ENCODE assay signal across 11 cellular contexts in genomic region chr4:37662861-37663390, GRCh38. TPM values are rescaled to one million over a fixed set of nuclear protein-coding genes. Genes with fewer than 3 reads are reported as not detected.
A peak's percentile ranks its signal among the peaks of the same experiment; 100 is the strongest.
DNase-seq lines count a peak whose midpoint lies in the region; ATAC-seq and TF ChIP-seq lines count a peak whose summit lies in the region.
"Had no signal": no experiment of that assay in that cellular context is flagged by ENCODE, and none has a peak within 500 bp of the region (broad histone marks: within the 10 kb centered on the region; RNA-seq: fewer than 3 reads in every experiment).

No MANE protein-coding gene starts in this region.

- DNase-seq in M059J (ENCODE audit: low read depth) (peak; percentile 50), chondrocyte (ENCODE audit: low spot score) (no peak), left lobe of liver (ENCODE audit: low spot score) (peak; percentile 57), suprapubic skin (ENCODE audit: low spot score in 2 of 2) (no peak), D341Med (ENCODE audit: low spot score) (no peak)
- DNase-seq in activated CD4-positive, CD25-positive, alpha-beta regulatory T cell treated with anti-CD3 and anti-CD28 coated beads, Interleukin-2, amount 50 U/mL, for 72 hours, result no peak
- DNase-seq in stimulated activated naive CD4-positive, alpha-beta T cell treated with Interleukin-2 at 50 U/mL for 16 hours (lab: John Stamatoyannopoulos, UW), result no peak
- DNase-seq: aorta, MM.1S, T-helper 9 cell had no signal

- H3K27ac Mint-ChIP-seq in chondrocyte (ENCODE audit: unreplicated experiment), result peak overlapping the region; percentile 20

- no peak for TF ChIP-seq EP300 in suprapubic skin (IDR thresholded peaks at IDR 0.05)

- TF ChIP-seq POLR2A in suprapubic skin (IDR thresholded peaks at IDR 0.05), result no peak

- no peaks in the 10 kb centered on the region for H3K27me3 ChIP-seq in suprapubic skin

- peaks cover 64% of the 10 kb centered on the region for H3K4me1 ChIP-seq in suprapubic skin

- WGBS in suprapubic skin, result 65% methylated on average over 5 of the region's 5 CpGs

- peak; percentile 77 for ATAC-seq in left lobe of liver
- ATAC-seq in GM21360 (IDR thresholded peaks at IDR 0.05; ENCODE audit: unreplicated experiment), result no peak

- no peaks in the 10 kb centered on the region for H3K9me3 Mint-ChIP-seq in chondrocyte (ENCODE audit: low read depth)

- peak overlapping the region; percentile 29 for H3K27ac ChIP-seq in suprapubic skin

- H3K4me1 Mint-ChIP-seq in chondrocyte (ENCODE audit: low read depth), result peaks cover 66% of the 10 kb centered on the region

- no peak for TF ChIP-seq CTCF in chondrocyte (IDR thresholded peaks at IDR 0.05)
- no peak for TF ChIP-seq CTCF in suprapubic skin (IDR thresholded peaks at IDR 0.05)

- no peak overlapping the region for H3K4me3 ChIP-seq in suprapubic skin

- peaks cover under 1% of the 10 kb centered on the region for H3K36me3 ChIP-seq in suprapubic skin

- no peak overlapping the region for H3K4me3 Mint-ChIP-seq in chondrocyte (ENCODE audit: unreplicated experiment)

- no peaks in the 10 kb centered on the region for H3K36me3 Mint-ChIP-seq in chondrocyte (ENCODE audit: low read depth)

- H3K9me3 ChIP-seq in suprapubic skin, result no peaks in the 10 kb centered on the region

- no peaks in the 10 kb centered on the region for H3K27me3 Mint-ChIP-seq in chondrocyte (ENCODE audit: low read depth)

RNA-seq across cellular contexts. Expression of gene RELL1, which starts 23.2 kb away (rescaled TPM):
- 38.2 and 46.7 TPM in 2 replicates for total RNA-seq in M059J (2014; rRNA removed; shearing (Covaris generic))
- total RNA-seq in chondrocyte (18.2 to 24.8 TPM (median 22.8 TPM) in 3 replicates), left lobe of liver (3.9 TPM), suprapubic skin (10 to 100 TPM; 56.6 to 88.2 (median 66.7) TPM)

Comparison
In these comparisons a context has a peak if more than half of its experiments do, and no peak if none do; other contexts are left out.
1. DNase-seq: peak in M059J (single experiment) and left lobe of liver (single experiment); none in chondrocyte (single experiment), suprapubic skin (0 of 2), activated CD4-positive, CD25-positive, alpha-beta regulatory T cell treated with anti-CD3 and anti-CD28 coated beads, Interleukin-2, amount 50 U/mL, for 72 hours (single experiment), D341Med (single experiment) and stimulated activated naive CD4-positive, alpha-beta T cell treated with Interleukin-2 at 50 U/mL for 16 hours (single experiment).